Comparison of ENCODE assay signal across 21 cellular contexts in genomic region chr5:79876510-79876909, GRCh38.
DNase-seq lines count a peak whose midpoint lies in the region; ATAC-seq and TF ChIP-seq lines count a peak whose summit lies in the region.
"Had no signal": no experiment of that assay in that cellular context is flagged by ENCODE, and none has a peak within 500 bp of the region (broad histone marks: within the 10 kb centered on the region; RNA-seq: fewer than 3 reads in every experiment).

No MANE protein-coding gene starts in this region.

- TF ChIP-seq RAD21 in SK-N-SH (IDR thresholded peaks at IDR 0.05; ENCODE audit: low read length) = no peak

- H3K9ac ChIP-seq in SK-N-SH (no peak overlapping the region), smooth muscle cell (ENCODE audit: low read depth) (no peak overlapping the region)

- H4K20me1 ChIP-seq in SK-N-SH (ENCODE audit: insufficient read depth) (no peaks in the 10 kb centered on the region), smooth muscle cell (ENCODE audit: low read depth) (no peaks in the 10 kb centered on the region)

- WGBS in SK-N-SH (ENCODE audit: low lambda C conversion rate) = 60% methylated on average over 2 of the region's 2 CpGs
- WGBS in smooth muscle cell (ENCODE audit: low lambda C conversion rate) = 44% methylated on average over 2 of the region's 2 CpGs

- H3K4me1 Mint-ChIP-seq in activated CD4-positive, alpha-beta T cell treated with anti-CD3 and anti-CD28 coated beads for 36 hours = no peaks in the 10 kb centered on the region
- H3K4me1 Mint-ChIP-seq: B cell; CD4-positive, CD25-positive, alpha-beta regulatory T cell had no signal

- no peak overlapping the region for H3K27ac Mint-ChIP-seq in activated CD4-positive, alpha-beta T cell treated with anti-CD3 and anti-CD28 coated beads for 36 hours
- H3K27ac Mint-ChIP-seq: B cell; CD4-positive, CD25-positive, alpha-beta regulatory T cell had no signal

- no peak for TF ChIP-seq EP300 in SK-N-SH (IDR thresholded peaks at IDR 0.05; ENCODE audit: borderline replicate concordance in 1 of 2, low read depth in 1 of 2, low read length in 1 of 2)

- H3K4me3 ChIP-seq in SK-N-SH (ENCODE audit: low read depth in 2 of 2, low read length in 1 of 2) = no peak overlapping the region
- H3K4me3 ChIP-seq in smooth muscle cell = no peak overlapping the region
- H3K4me3 ChIP-seq in brain microvascular endothelial cell (ENCODE audit: low read depth, low read length) = no peak overlapping the region
- H3K4me3 ChIP-seq: PC-9, SJCRH30 had no signal

- no peak overlapping the region for H3K4me3 Mint-ChIP-seq in activated CD4-positive, alpha-beta T cell treated with anti-CD3 and anti-CD28 coated beads for 36 hours
- H3K4me3 Mint-ChIP-seq: B cell; CD4-positive, CD25-positive, alpha-beta regulatory T cell had no signal

- H3K9me3 ChIP-seq in SK-N-SH = no peaks in the 10 kb centered on the region
- no peaks in the 10 kb centered on the region for H3K9me3 ChIP-seq in smooth muscle cell (replicated peaks; ENCODE audit: low read depth)
- H3K9me3 ChIP-seq: SJCRH30 had no signal

- H3K36me3 ChIP-seq in SK-N-SH (replicated peaks in 1 of 2; ENCODE audit: control insufficient read depth in 1 of 2, insufficient read depth in 2 of 2, low read length in 1 of 2) = no peaks in the 10 kb centered on the region
- no peaks in the 10 kb centered on the region for H3K36me3 ChIP-seq in smooth muscle cell (ENCODE audit: low read depth)
- H3K36me3 ChIP-seq in brain microvascular endothelial cell (replicated peaks) = no peaks in the 10 kb centered on the region
- H3K36me3 ChIP-seq: SJCRH30 had no signal

- POLR2A ChIA-PET in SK-N-SH (lab: Yijun Ruan, JAX) = no interaction called here
- POLR2A ChIA-PET in activated CD4-positive, alpha-beta T cell treated with anti-CD3 and anti-CD28 coated beads for 36 hours (lab: Charles Lee) = no interaction called here

- no peak overlapping the region for H3K27ac ChIP-seq in SK-N-SH (ENCODE audit: low read depth in 2 of 2, low read length in 1 of 2)
- no peak overlapping the region for H3K27ac ChIP-seq in smooth muscle cell (ENCODE audit: low read depth)
- H3K27ac ChIP-seq in brain microvascular endothelial cell = no peak overlapping the region
- H3K27ac ChIP-seq: PC-9, RWPE1, SJCRH30 had no signal

- CTCF ChIA-PET in SK-N-SH (lab: Yijun Ruan, JAX) = interaction anchor here (0.8 kb wide), 1 partner anchor 18 kb away, joined by 3 read pairs; no protein-coding TSS in a partner anchor
- CTCF ChIA-PET in activated CD4-positive, alpha-beta T cell treated with anti-CD3 and anti-CD28 coated beads for 36 hours (lab: Charles Lee) = interaction anchor here (0.7 to 3.1 kb wide), 3 partner anchors 207 to 335 kb away, joined by 3 to 13 read pairs (median 4); no protein-coding TSS in a partner anchor

- ATAC-seq in SK-N-SH treated with all-trans-retinoic acid at 6 μM for 48 hours = no peak
- no peak for ATAC-seq in activated CD4-positive, alpha-beta T cell treated with anti-CD3 and anti-CD28 coated beads for 36 hours

- H3K79me2 ChIP-seq in SK-N-SH (ENCODE audit: insufficient read depth) (no peaks in the 10 kb centered on the region), smooth muscle cell (ENCODE audit: low read depth) (no peaks in the 10 kb centered on the region)

- no peaks in the 10 kb centered on the region for H3F3A ChIP-seq in SK-N-SH (replicated peaks; ENCODE audit: insufficient read depth)
- H3F3A ChIP-seq in smooth muscle cell (ENCODE audit: low read depth) = no peaks in the 10 kb centered on the region

- peaks cover 2% of the 10 kb centered on the region for H3K9me3 Mint-ChIP-seq in activated CD4-positive, alpha-beta T cell treated with anti-CD3 and anti-CD28 coated beads for 36 hours (ENCODE audit: low read depth)

- H3K4me2 ChIP-seq in SK-N-SH (no peak overlapping the region), smooth muscle cell (no peak overlapping the region)
- H3K4me2 ChIP-seq: PC-9 had no signal

- H3K36me3 Mint-ChIP-seq in activated CD4-positive, alpha-beta T cell treated with anti-CD3 and anti-CD28 coated beads for 36 hours (ENCODE audit: low read depth) = no peaks in the 10 kb centered on the region
- H3K36me3 Mint-ChIP-seq: CD4-positive, CD25-positive, alpha-beta regulatory T cell had no signal

- DNase-seq in SK-N-SH (no peak), astrocyte of the hippocampus (ENCODE audit: low read depth, low spot score) (peak; percentile 55), iris pigment epithelial cell (ENCODE audit: low read depth) (peak; percentile 8), smooth muscle cell (lab: John Stamatoyannopoulos, UW; ENCODE audit: unreplicated experiment) (no peak), brain microvascular endothelial cell (no peak), kidney tubule cell (ENCODE audit: low spot score) (no peak)
- DNase-seq in activated CD4-positive, alpha-beta T cell treated with anti-CD3 and anti-CD28 coated beads for 36 hours = no peak
- DNase-seq: 8988T; CD4-positive, CD25-positive, alpha-beta regulatory T cell; COR-L47; DMS153; GF-D8; NCI-H1417 treated with DMSO at 0.1 percent for 48 hours; NCI-H2029; NCI-H345; NCI-H524 treated with DMSO at 0.1 percent for 48 hours; PC-9; SJCRH30 had no signal

- H3K4me1 ChIP-seq in SK-N-SH (ENCODE audit: control insufficient read depth in 1 of 2, insufficient read depth in 2 of 2, low read depth in 1 of 2, low read length in 1 of 2) = peaks cover 0 to 2% of the 10 kb centered on the region in 2 experiments; a peak in 2 of 4 replicates
- H3K4me1 ChIP-seq in smooth muscle cell (ENCODE audit: low read depth) = no peaks in the 10 kb centered on the region
- H3K4me1 ChIP-seq: SJCRH30 had no signal

- H3K9me2 ChIP-seq in SK-N-SH = no peaks in the 10 kb centered on the region

- intact Hi-C loops in activated CD4-positive, alpha-beta T cell treated with anti-CD3 and anti-CD28 coated beads for 36 hours (cut with DNase I, micrococcal nuclease) = loop anchor here in 1 of 2 experiments (5.0 kb wide), 1 partner anchor 431 kb away; no protein-coding TSS in a partner anchor

- no peak for TF ChIP-seq CTCF in SK-N-SH (IDR thresholded peaks at IDR 0.05)
- no peak for TF ChIP-seq CTCF in smooth muscle cell (IDR thresholded peaks at IDR 0.05; ENCODE audit: borderline replicate concordance, insufficient read depth, poor library complexity, severe bottlenecking)
- TF ChIP-seq CTCF in brain microvascular endothelial cell (IDR thresholded peaks at IDR 0.05; ENCODE audit: low read depth, low read length, missing control alignments) = no peak

- peaks cover 4% of the 10 kb centered on the region for H3K27me3 Mint-ChIP-seq in activated CD4-positive, alpha-beta T cell treated with anti-CD3 and anti-CD28 coated beads for 36 hours

- in situ Hi-C loops in brain microvascular endothelial cell (cut with HindIII; ENCODE audit: low pct_ligation_motif_present, low sequenced_read_pairs) = no loop called here

- H3K27me3 ChIP-seq in SK-N-SH (ENCODE audit: insufficient read depth) (no peaks in the 10 kb centered on the region), smooth muscle cell (ENCODE audit: low read depth) (no peaks in the 10 kb centered on the region), brain microvascular endothelial cell (replicated peaks) (no peaks in the 10 kb centered on the region)
- H3K27me3 ChIP-seq: SJCRH30 had no signal

- H2AFZ ChIP-seq in SK-N-SH (ENCODE audit: low read depth) (0 out of 2 replicates have a peak overlapping the region, but pooled peaks have one; percentile 41), smooth muscle cell (ENCODE audit: low read depth) (peak overlapping the region; percentile 24)
- H2AFZ ChIP-seq: PC-9 had no signal

TF ChIP-seq in SK-N-SH, 30 proteins besides CTCF, POLR2A, EP300 and RAD21:
- TF ChIP-seq NFIC (IDR thresholded peaks at IDR 0.05; ENCODE audit: borderline replicate concordance) (no peak), IRF3 (IDR thresholded peaks at IDR 0.05; ENCODE audit: low read depth, low read length) (no peak), MEF2A (IDR thresholded peaks at IDR 0.05; ENCODE audit: borderline replicate concordance, low read depth) (no peak), FOXM1 (IDR thresholded peaks at IDR 0.05; ENCODE audit: low read depth) (no peak), JUND (IDR thresholded peaks at IDR 0.05) (no peak)

TF ChIP-seq in SK-N-SH treated with all-trans-retinoic acid at 6 μM for 48 hours, 23 proteins besides CTCF, POLR2A, EP300 and RAD21 (continues in another document):
- no peak for TF ChIP-seq TOX (CRISPR knock-in tag; IDR thresholded peaks at IDR 0.05; ENCODE audit: borderline replicate concordance)
- TF ChIP-seq ARNTL (CRISPR knock-in tag; IDR thresholded peaks at IDR 0.05; ENCODE audit: borderline replicate concordance, low read depth) = no peak
- TF ChIP-seq BACH2 (CRISPR knock-in tag; IDR thresholded peaks at IDR 0.05; ENCODE audit: borderline replicate concordance) = no peak
- no peak for TF ChIP-seq ZC3H10 (CRISPR knock-in tag; IDR thresholded peaks at IDR 0.05)
- TF ChIP-seq CSDC2 (CRISPR knock-in tag; IDR thresholded peaks at IDR 0.05) = no peak
- TF ChIP-seq ISL1 (CRISPR knock-in tag; IDR thresholded peaks at IDR 0.05) = no peak
- TF ChIP-seq, protein P1, sequence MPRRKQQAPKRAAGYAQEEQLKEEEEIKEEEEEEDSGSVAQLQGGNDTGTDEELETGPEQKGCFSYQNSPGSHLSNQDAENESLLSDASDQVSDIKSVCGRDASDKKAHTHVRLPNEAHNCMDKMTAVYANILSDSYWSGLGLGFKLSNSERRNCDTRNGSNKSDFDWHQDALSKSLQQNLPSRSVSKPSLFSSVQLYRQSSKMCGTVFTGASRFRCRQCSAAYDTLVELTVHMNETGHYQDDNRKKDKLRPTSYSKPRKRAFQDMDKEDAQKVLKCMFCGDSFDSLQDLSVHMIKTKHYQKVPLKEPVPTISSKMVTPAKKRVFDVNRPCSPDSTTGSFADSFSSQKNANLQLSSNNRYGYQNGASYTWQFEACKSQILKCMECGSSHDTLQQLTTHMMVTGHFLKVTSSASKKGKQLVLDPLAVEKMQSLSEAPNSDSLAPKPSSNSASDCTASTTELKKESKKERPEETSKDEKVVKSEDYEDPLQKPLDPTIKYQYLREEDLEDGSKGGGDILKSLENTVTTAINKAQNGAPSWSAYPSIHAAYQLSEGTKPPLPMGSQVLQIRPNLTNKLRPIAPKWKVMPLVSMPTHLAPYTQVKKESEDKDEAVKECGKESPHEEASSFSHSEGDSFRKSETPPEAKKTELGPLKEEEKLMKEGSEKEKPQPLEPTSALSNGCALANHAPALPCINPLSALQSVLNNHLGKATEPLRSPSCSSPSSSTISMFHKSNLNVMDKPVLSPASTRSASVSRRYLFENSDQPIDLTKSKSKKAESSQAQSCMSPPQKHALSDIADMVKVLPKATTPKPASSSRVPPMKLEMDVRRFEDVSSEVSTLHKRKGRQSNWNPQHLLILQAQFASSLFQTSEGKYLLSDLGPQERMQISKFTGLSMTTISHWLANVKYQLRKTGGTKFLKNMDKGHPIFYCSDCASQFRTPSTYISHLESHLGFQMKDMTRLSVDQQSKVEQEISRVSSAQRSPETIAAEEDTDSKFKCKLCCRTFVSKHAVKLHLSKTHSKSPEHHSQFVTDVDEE (CRISPR knock-in tag; IDR thresholded peaks at IDR 0.05) = no peak

Comparison
In these comparisons a context has a peak if more than half of its experiments do, and no peak if none do; other contexts are left out.
1. DNase-seq: peak in astrocyte of the hippocampus (single experiment) and iris pigment epithelial cell (single experiment); none in SK-N-SH (single experiment), smooth muscle cell (single experiment), brain microvascular endothelial cell (single experiment), activated CD4-positive, alpha-beta T cell treated with anti-CD3 and anti-CD28 coated beads for 36 hours (single experiment) and kidney tubule cell (single experiment).